13 cellular contexts compared by ENCODE assay signal in genomic region chr20:53840462-53841000, GRCh38.
DNase-seq lines count a peak whose midpoint lies in the region; ATAC-seq and TF ChIP-seq lines count a peak whose summit lies in the region.
"Had no signal": no experiment of that assay in that cellular context is flagged by ENCODE, and none has a peak within 500 bp of the region (broad histone marks: within the 10 kb centered on the region; RNA-seq: fewer than 3 reads in every experiment).

No MANE protein-coding gene starts in this region.

- H3K27me3 Mint-ChIP-seq in CD14-positive monocyte (ENCODE audit: low read depth in 3 of 3), result peaks cover 0 to 3% (median 0%) of the 10 kb centered on the region in 3 donors
- H3K27me3 Mint-ChIP-seq in effector memory CD8-positive, alpha-beta T cell, result no peaks in the 10 kb centered on the region

- H3K4me2 ChIP-seq in DOHH2 (ENCODE audit: low read length) (no peak overlapping the region), GM23248 (ENCODE audit: unreplicated experiment) (no peak overlapping the region)

- H3K36me3 Mint-ChIP-seq in CD14-positive monocyte, result peaks cover 0 to 2% of the 10 kb centered on the region in 2 donors
- H3K36me3 Mint-ChIP-seq in effector memory CD8-positive, alpha-beta T cell (ENCODE audit: insufficient read depth), result peaks cover 15% of the 10 kb centered on the region
- H3K36me3 Mint-ChIP-seq: brain had no signal

- H3K27ac ChIP-seq in DOHH2 (ENCODE audit: low read depth, low read length), result peak overlapping the region; percentile 39; the same call in 1 of the 2 replicates
- peak overlapping the region; percentile 20 for H3K27ac ChIP-seq in RWPE2 (ENCODE audit: poor library complexity, severe bottlenecking)
- no peak overlapping the region for H3K27ac ChIP-seq in GM23248
- H3K27ac ChIP-seq: psoas muscle, suprapubic skin had no signal

- H3K27me3 ChIP-seq in DOHH2 (ENCODE audit: control insufficient read depth, low read length) (no peaks in the 10 kb centered on the region), RWPE2 (ENCODE audit: insufficient read depth, poor library complexity, severe bottlenecking) (no peaks in the 10 kb centered on the region), GM23248 (replicated peaks; ENCODE audit: insufficient read depth) (no peaks in the 10 kb centered on the region)
- H3K27me3 ChIP-seq: suprapubic skin had no signal

- DNase-seq in CD14-positive monocyte (ENCODE audit: low spot score), result no peak
- DNase-seq in RWPE2 (ENCODE audit: low spot score), result no peak
- no peak for DNase-seq in effector memory CD8-positive, alpha-beta T cell
- no peak for DNase-seq in dermis blood vessel endothelial cell
- no peak for DNase-seq in omental fat pad (ENCODE audit: low spot score)
- DNase-seq in GM23248, result no peak
- DNase-seq: NCI-H187 treated with DMSO at 0.1 percent for 48 hours, NCI-H524 treated with DMSO at 0.1 percent for 48 hours, psoas muscle had no signal

- H3K9me3 Mint-ChIP-seq in CD14-positive monocyte, result peaks cover 0 to 5% (median 0%) of the 10 kb centered on the region in 7 donors
- H3K9me3 Mint-ChIP-seq in effector memory CD8-positive, alpha-beta T cell, result peaks cover 0 to 7% of the 10 kb centered on the region in 2 donors

- no peak for TF ChIP-seq CTCF in CD14-positive monocyte (IDR thresholded peaks at IDR 0.05)
- no peak for TF ChIP-seq CTCF in DOHH2 (IDR thresholded peaks at IDR 0.05; ENCODE audit: low read depth, low read length, poor library complexity, severe bottlenecking)
- no peak for TF ChIP-seq CTCF in RWPE2 (IDR thresholded peaks at IDR 0.05; ENCODE audit: poor library complexity, severe bottlenecking)
- TF ChIP-seq CTCF in omental fat pad (IDR thresholded peaks at IDR 0.05), result no peak

- peaks cover 40% of the 10 kb centered on the region for H3K4me1 ChIP-seq in DOHH2 (ENCODE audit: control insufficient read depth, low read length)
- peaks cover 21% of the 10 kb centered on the region for H3K4me1 ChIP-seq in RWPE2 (ENCODE audit: insufficient read depth, poor library complexity, severe bottlenecking)
- no peaks in the 10 kb centered on the region; the same call in 1 of the 2 replicates for H3K4me1 ChIP-seq in GM23248 (ENCODE audit: insufficient read depth)
- H3K4me1 ChIP-seq: psoas muscle, suprapubic skin had no signal

- H3K9me2 ChIP-seq in DOHH2 (replicated peaks; ENCODE audit: control insufficient read depth, low read length) (no peaks in the 10 kb centered on the region), GM23248 (ENCODE audit: insufficient read depth) (no peaks in the 10 kb centered on the region)

- intact Hi-C loops in CD14-positive monocyte (cut with micrococcal nuclease), result loop anchor here in 1 of 2 donors (10.0 kb wide), 1 partner anchor 94 kb away; no protein-coding TSS in a partner anchor

- peaks cover 50% of the 10 kb centered on the region for H3K4me1 Mint-ChIP-seq in CD14-positive monocyte
- peaks cover 45 to 65% of the 10 kb centered on the region in 2 donors for H3K4me1 Mint-ChIP-seq in effector memory CD8-positive, alpha-beta T cell (ENCODE audit: low read depth in 2 of 2)
- H3K4me1 Mint-ChIP-seq: brain had no signal

- H3K9ac ChIP-seq in GM23248, result no peak overlapping the region

- no peaks in the 10 kb centered on the region for H3K36me3 ChIP-seq in DOHH2 (ENCODE audit: control insufficient read depth, low read length)
- 0 out of 2 replicates have a peak, but pooled peaks cover 3% of the 10 kb centered on the region for H3K36me3 ChIP-seq in RWPE2 (ENCODE audit: low read depth)
- no peaks in the 10 kb centered on the region for H3K36me3 ChIP-seq in GM23248 (ENCODE audit: low read depth)
- H3K36me3 ChIP-seq: suprapubic skin had no signal

- no peak overlapping the region for H2AFZ ChIP-seq in GM23248

- in situ Hi-C loops in GM23248 (cut with MboI), result no loop called here

- H3K27ac Mint-ChIP-seq in CD14-positive monocyte, result peak overlapping the region in 5 of 7 donors; percentile 10 to 68 (median 25)
- peak overlapping the region; percentile 74 to 90 for H3K27ac Mint-ChIP-seq in effector memory CD8-positive, alpha-beta T cell
- H3K27ac Mint-ChIP-seq: brain had no signal

- H3K79me2 ChIP-seq in DOHH2 (ENCODE audit: control insufficient read depth, low read length), result no peaks in the 10 kb centered on the region
- no peaks in the 10 kb centered on the region for H3K79me2 ChIP-seq in GM23248 (ENCODE audit: insufficient read depth)

- H4K20me1 ChIP-seq in DOHH2 (ENCODE audit: control insufficient read depth, insufficient read depth, low read depth, low read length) (no peaks in the 10 kb centered on the region), GM23248 (ENCODE audit: insufficient read depth) (no peaks in the 10 kb centered on the region)

- H3K9me3 ChIP-seq in DOHH2 (ENCODE audit: control insufficient read depth, insufficient read depth, low read length), result 0 out of 2 replicates have a peak, but pooled peaks cover 2% of the 10 kb centered on the region
- no peaks in the 10 kb centered on the region for H3K9me3 ChIP-seq in RWPE2 (ENCODE audit: severe bottlenecking)
- no peaks in the 10 kb centered on the region for H3K9me3 ChIP-seq in GM23248 (ENCODE audit: low read depth)
- H3K9me3 ChIP-seq: psoas muscle, suprapubic skin had no signal

- ATAC-seq in RWPE2 (ENCODE audit: low read depth) (peak; percentile 30; the same call in 1 of the 3 replicates), omental fat pad (ENCODE audit: low FRiP score) (no peak), HG03159 (IDR thresholded peaks at IDR 0.05; ENCODE audit: unreplicated experiment) (no peak)
- ATAC-seq in effector memory CD8-positive, alpha-beta T cell (replicated peaks), result no peak
- ATAC-seq: psoas muscle had no signal

- no peak overlapping the region for H3K4me3 Mint-ChIP-seq in CD14-positive monocyte
- H3K4me3 Mint-ChIP-seq in effector memory CD8-positive, alpha-beta T cell, result peak overlapping the region; percentile 37 to 52
- H3K4me3 Mint-ChIP-seq: brain had no signal

- H3F3A ChIP-seq in DOHH2 (ENCODE audit: control insufficient read depth, insufficient read depth), result peaks cover 35% of the 10 kb centered on the region
- H3F3A ChIP-seq in GM23248 (ENCODE audit: insufficient read depth), result no peaks in the 10 kb centered on the region

- H3K4me3 ChIP-seq in DOHH2 (ENCODE audit: low read length) (no peak overlapping the region), RWPE2 (ENCODE audit: severe bottlenecking) (no peak overlapping the region), GM23248 (no peak overlapping the region)
- H3K4me3 ChIP-seq: psoas muscle, suprapubic skin had no signal

Comparison
In these comparisons a context has a peak if more than half of its experiments do, and no peak if none do; other contexts are left out.
1. H3K4me3 Mint-ChIP-seq: peak in effector memory CD8-positive, alpha-beta T cell (2 of 2); none in CD14-positive monocyte (0 of 2).